ENCODE assay signal across 27 cellular contexts in genomic region chrX:46040001-46040400, GRCh38.
"Had no signal": no experiment of that assay in that cellular context is flagged by ENCODE, and none has a peak within 500 bp of the region (broad histone marks: within the 10 kb centered on the region; RNA-seq: fewer than 3 reads in every experiment).

No MANE protein-coding gene starts in this region.

- H3K27ac Mint-ChIP-seq: mesothelial cell of epicardium, naive B cell, nephron, neural progenitor cell, progenitor cell of endocrine pancreas had no signal

- H3K27ac ChIP-seq: dorsolateral prefrontal cortex, esophagus squamous epithelium, neural progenitor cell, parathyroid adenoma, right lobe of liver, suprapubic skin, transverse colon, vagina had no signal

- H3K36me3 Mint-ChIP-seq: mesothelial cell of epicardium, neural progenitor cell had no signal

- ATAC-seq: left lobe of liver; mucosa of descending colon; right lobe of liver; stimulated activated naive CD8-positive, alpha-beta T cell treated with anti-CD3 and anti-CD28 coated beads, Interleukin-15, amount 100 ng/mL, for 72 hours had no signal

- H3K79me2 ChIP-seq: parathyroid adenoma had no signal

- H3K4me2 ChIP-seq: neural progenitor cell had no signal

- DNase-seq: dorsolateral prefrontal cortex; effector CD4-positive, alpha-beta T cell; erythroblast; esophagus squamous epithelium; kidney; mesenchymal stem cell; mucosa of descending colon; naive B cell; right lobe of liver; small intestine; stimulated activated CD4-positive, alpha-beta T cell treated with anti-CD3 and anti-CD28 coated beads, Interleukin-15, amount 100 ng/mL, for 24 hours; stimulated activated CD4-positive, alpha-beta T cell treated with anti-CD3 and anti-CD28 coated beads, Interleukin-4, amount 100 ng/mL, for 1 hour; stimulated activated CD8-positive, alpha-beta memory T cell treated with anti-CD3 and anti-CD28 coated beads, Interleukin-4, amount 100 ng/mL, for 48 hours; stimulated activated naive CD4-positive, alpha-beta T cell; stimulated activated naive CD8-positive, alpha-beta T cell treated with anti-CD3 and anti-CD28 coated beads, Interleukin-15, amount 100 ng/mL, for 72 hours; transverse colon had no signal

- H3K27me3 Mint-ChIP-seq: naive B cell; progenitor cell of endocrine pancreas; stimulated activated naive CD8-positive, alpha-beta T cell treated with anti-CD3 and anti-CD28 coated beads, Interleukin-15, amount 100 ng/mL, for 72 hours had no signal

- H3K4me3 ChIP-seq: dorsolateral prefrontal cortex, esophagus squamous epithelium, lung, mucosa of descending colon, neural progenitor cell, right lobe of liver, suprapubic skin, transverse colon, vagina had no signal

- H3K36me3 ChIP-seq: esophagus squamous epithelium, neural progenitor cell, right lobe of liver, suprapubic skin, transverse colon, vagina had no signal

- FAIRE-seq: colon, frontal cortex, kidney, small intestine had no signal

- H3K9ac ChIP-seq: neural progenitor cell, parathyroid adenoma had no signal

- H3K9me3 ChIP-seq: mucosa of descending colon, suprapubic skin, transverse colon, vagina had no signal

- H3K27me3 ChIP-seq: esophagus squamous epithelium, neural progenitor cell, right lobe of liver, suprapubic skin, transverse colon, vagina had no signal

- H2AFZ ChIP-seq: neural progenitor cell, parathyroid adenoma had no signal

- H3K4me3 Mint-ChIP-seq: mesothelial cell of epicardium; nephron; neural progenitor cell; stimulated activated naive CD8-positive, alpha-beta T cell treated with anti-CD3 and anti-CD28 coated beads, Interleukin-15, amount 100 ng/mL, for 72 hours had no signal

- H3K4me1 ChIP-seq: esophagus squamous epithelium, neural progenitor cell, parathyroid adenoma, right lobe of liver, suprapubic skin, transverse colon, vagina had no signal

- H3K4me1 Mint-ChIP-seq: mesothelial cell of epicardium; naive B cell; nephron; neural progenitor cell; stimulated activated naive CD8-positive, alpha-beta T cell treated with anti-CD3 and anti-CD28 coated beads, Interleukin-15, amount 100 ng/mL, for 72 hours had no signal
